27 cellular contexts compared by ENCODE assay signal in the genomic region with DNA sequence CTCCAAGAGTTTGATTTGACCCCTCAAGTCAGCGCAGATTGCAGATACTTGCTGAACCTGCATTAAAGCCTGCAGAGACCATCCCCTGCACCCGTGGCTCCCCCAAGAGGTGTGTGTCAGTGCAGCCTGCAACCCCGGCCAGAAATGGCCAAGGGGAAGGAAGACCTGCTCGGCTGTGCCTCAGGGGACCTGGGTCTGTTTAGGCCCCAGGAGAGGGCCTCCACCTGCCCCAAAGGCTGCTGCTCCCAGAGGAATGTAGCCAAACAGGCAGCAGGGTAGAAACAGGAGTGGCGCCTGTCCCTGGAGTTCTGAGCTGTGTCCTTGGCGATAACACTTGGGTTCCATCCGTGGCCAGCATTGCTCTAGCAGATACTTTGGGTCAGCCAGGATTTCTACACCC.
"Had no signal": no experiment of that assay in that cellular context is flagged by ENCODE, and none has a peak within 500 bp of the region (broad histone marks: within the 10 kb centered on the region; RNA-seq: fewer than 3 reads in every experiment).

No MANE protein-coding gene starts in this region.

- H3K9me3 ChIP-seq: ascending aorta, breast epithelium, colonic mucosa, esophagus squamous epithelium, gastroesophageal sphincter had no signal

- H3K27me3 ChIP-seq: ascending aorta, breast epithelium, cardiac muscle cell, colonic mucosa, esophagus squamous epithelium, gastroesophageal sphincter had no signal

- H3K27ac Mint-ChIP-seq: activated CD4-positive, alpha-beta memory T cell treated with anti-CD3 and anti-CD28 coated beads for 36 hours; activated CD4-positive, alpha-beta T cell treated with anti-CD3 and anti-CD28 coated beads for 36 hours; activated CD4-positive, alpha-beta T cell treated with anti-CD3 and anti-CD28 coated beads, Interleukin-2, amount 10 ng/mL, durations not matched to agents 24 days and 14 days; activated naive CD4-positive, alpha-beta T cell treated with anti-CD3 and anti-CD28 coated beads, Interleukin-2, amount 10 ng/mL, durations not matched to agents 7 days and 5 days; activated naive CD8-positive, alpha-beta T cell treated with anti-CD3 and anti-CD28 coated beads, Interleukin-2, amount 10 ng/mL, durations not matched to agents 7 days and 5 days; activated T-cell treated with anti-CD3 and anti-CD28 coated beads, Interleukin-2, amount 50 U/mL, for 24 hours; activated T-cell treated with anti-CD3 and anti-CD28 coated beads, Interleukin-2, amount 50 U/mL, for 72 hours; brain had no signal

- DNase-seq: activated CD4-positive, alpha-beta memory T cell treated with anti-CD3 and anti-CD28 coated beads for 36 hours; activated CD4-positive, alpha-beta T cell treated with anti-CD3 and anti-CD28 coated beads for 36 hours; activated CD4-positive, alpha-beta T cell treated with anti-CD3 and anti-CD28 coated beads, Interleukin-2, amount 10 ng/mL, durations not matched to agents 24 days and 14 days; activated CD4-positive, CD25-positive, alpha-beta regulatory T cell; activated CD4-positive, CD25-positive, alpha-beta regulatory T cell treated with anti-CD3 and anti-CD28 coated beads, Interleukin-2, amount 50 U/mL, for 72 hours; activated CD8-positive, alpha-beta memory T cell treated with anti-CD3 and anti-CD28 coated beads, Interleukin-2, amount 50 U/mL, for 48 hours; activated gamma-delta T cell; activated naive CD4-positive, alpha-beta T cell; activated naive CD4-positive, alpha-beta T cell treated with anti-CD3 and anti-CD28 coated beads, Interleukin-2, amount 10 ng/mL, durations not matched to agents 7 days and 5 days; activated naive CD8-positive, alpha-beta T cell treated with anti-CD3 and anti-CD28 coated beads, Interleukin-2, amount 10 ng/mL, durations not matched to agents 7 days and 5 days; activated T-cell treated with anti-CD3 and anti-CD28 coated beads for 4 hours; activated T-cell treated with anti-CD3 and anti-CD28 coated beads, Interleukin-2, amount 50 U/mL, for 24 hours; activated T-cell treated with anti-CD3 and anti-CD28 coated beads, Interleukin-2, amount 50 U/mL, for 72 hours; central memory CD4-positive, alpha-beta T cell; cerebellar nuclear complex; colonic mucosa; effector CD8-positive, alpha-beta T cell; esophagus squamous epithelium; foreskin melanocyte; T-helper 2 cell had no signal

- H3K27me3 Mint-ChIP-seq: activated CD4-positive, alpha-beta memory T cell treated with anti-CD3 and anti-CD28 coated beads for 36 hours; activated CD4-positive, alpha-beta T cell treated with anti-CD3 and anti-CD28 coated beads for 36 hours; activated CD4-positive, alpha-beta T cell treated with anti-CD3 and anti-CD28 coated beads, Interleukin-2, amount 10 ng/mL, durations not matched to agents 24 days and 14 days; activated naive CD8-positive, alpha-beta T cell treated with anti-CD3 and anti-CD28 coated beads, Interleukin-2, amount 10 ng/mL, durations not matched to agents 7 days and 5 days; activated T-cell treated with anti-CD3 and anti-CD28 coated beads, Interleukin-2, amount 50 U/mL, for 24 hours had no signal

- H3K4me3 ChIP-seq: ascending aorta, breast epithelium, cardiac muscle cell, colonic mucosa, esophagus squamous epithelium, gastroesophageal sphincter had no signal

- ATAC-seq: activated CD4-positive, alpha-beta T cell treated with anti-CD3 and anti-CD28 coated beads for 36 hours; activated naive CD4-positive, alpha-beta T cell treated with anti-CD3 and anti-CD28 coated beads, Interleukin-2, amount 50 U/mL, for 72 hours; activated T-cell treated with anti-CD3 and anti-CD28 coated beads, Interleukin-2, amount 50 U/mL, for 72 hours; gastroesophageal sphincter had no signal

- H3K4me1 ChIP-seq: ascending aorta, breast epithelium, colonic mucosa had no signal

- H3K9me3 Mint-ChIP-seq: activated CD4-positive, alpha-beta memory T cell treated with anti-CD3 and anti-CD28 coated beads for 36 hours; activated CD4-positive, alpha-beta T cell treated with anti-CD3 and anti-CD28 coated beads, Interleukin-2, amount 10 ng/mL, durations not matched to agents 24 days and 14 days; activated naive CD4-positive, alpha-beta T cell treated with anti-CD3 and anti-CD28 coated beads, Interleukin-2, amount 10 ng/mL, durations not matched to agents 7 days and 5 days; activated naive CD4-positive, alpha-beta T cell treated with anti-CD3 and anti-CD28 coated beads, Interleukin-2, amount 50 U/mL, for 72 hours; activated naive CD8-positive, alpha-beta T cell treated with anti-CD3 and anti-CD28 coated beads, Interleukin-2, amount 10 ng/mL, durations not matched to agents 7 days and 5 days; activated T-cell treated with anti-CD3 and anti-CD28 coated beads, Interleukin-2, amount 50 U/mL, for 24 hours; activated T-cell treated with anti-CD3 and anti-CD28 coated beads, Interleukin-2, amount 50 U/mL, for 72 hours; brain had no signal

- H3K27ac ChIP-seq: ascending aorta, breast epithelium, cardiac muscle cell, colonic mucosa, epithelial cell of prostate, esophagus squamous epithelium, gastroesophageal sphincter had no signal

- H3K4me3 Mint-ChIP-seq: activated CD4-positive, alpha-beta memory T cell treated with anti-CD3 and anti-CD28 coated beads for 36 hours; activated CD4-positive, alpha-beta T cell treated with anti-CD3 and anti-CD28 coated beads for 36 hours; activated CD4-positive, alpha-beta T cell treated with anti-CD3 and anti-CD28 coated beads, Interleukin-2, amount 10 ng/mL, durations not matched to agents 24 days and 14 days; activated naive CD4-positive, alpha-beta T cell treated with anti-CD3 and anti-CD28 coated beads, Interleukin-2, amount 10 ng/mL, durations not matched to agents 7 days and 5 days; activated naive CD8-positive, alpha-beta T cell treated with anti-CD3 and anti-CD28 coated beads, Interleukin-2, amount 10 ng/mL, durations not matched to agents 7 days and 5 days; activated T-cell treated with anti-CD3 and anti-CD28 coated beads, Interleukin-2, amount 50 U/mL, for 24 hours; activated T-cell treated with anti-CD3 and anti-CD28 coated beads, Interleukin-2, amount 50 U/mL, for 72 hours; brain had no signal
